26 cellular contexts compared by ENCODE assay signal in genomic region chr2:200040831-200041230, GRCh38.
"Had no signal": no experiment of that assay in that cellular context is flagged by ENCODE, and none has a peak within 500 bp of the region (broad histone marks: within the 10 kb centered on the region; RNA-seq: fewer than 3 reads in every experiment).

No MANE protein-coding gene starts in this region.

- ATAC-seq: activated T-cell treated with anti-CD3 and anti-CD28 coated beads, Interleukin-2, amount 50 U/mL, for 72 hours had no signal

- H3K4me3 ChIP-seq: cardiac muscle cell, MG63 had no signal

- H3K9me3 Mint-ChIP-seq: activated naive CD8-positive, alpha-beta T cell treated with anti-CD3 and anti-CD28 coated beads, Interleukin-2, amount 10 ng/mL, durations not matched to agents 7 days and 5 days had no signal

- H3K4me3 Mint-ChIP-seq: activated CD4-positive, alpha-beta memory T cell treated with anti-CD3 and anti-CD28 coated beads for 36 hours; activated CD4-positive, alpha-beta T cell treated with anti-CD3 and anti-CD28 coated beads, Interleukin-2, amount 10 ng/mL, durations not matched to agents 7 days and 5 days; activated naive CD8-positive, alpha-beta T cell treated with anti-CD3 and anti-CD28 coated beads, Interleukin-2, amount 10 ng/mL, durations not matched to agents 7 days and 5 days; activated T-cell treated with anti-CD3 and anti-CD28 coated beads, Interleukin-2, amount 50 U/mL, for 72 hours; brain had no signal

- H3K27me3 Mint-ChIP-seq: brain had no signal

- H3K27ac Mint-ChIP-seq: activated CD4-positive, alpha-beta memory T cell treated with anti-CD3 and anti-CD28 coated beads for 36 hours; activated CD4-positive, alpha-beta T cell treated with anti-CD3 and anti-CD28 coated beads, Interleukin-2, amount 10 ng/mL, durations not matched to agents 7 days and 5 days; activated naive CD8-positive, alpha-beta T cell treated with anti-CD3 and anti-CD28 coated beads, Interleukin-2, amount 10 ng/mL, durations not matched to agents 7 days and 5 days; activated T-cell treated with anti-CD3 and anti-CD28 coated beads, Interleukin-2, amount 50 U/mL, for 72 hours; activated T-helper 2 cell treated with anti-CD3 and anti-CD28 coated beads, Interferon-gamma antibody, Interleukin-2, Interleukin-4, amounts not matched to agents 10 μg/mL and 5 μg/mL and 100 μg/mL, durations not matched to agents 14 hours and 24 hours and 36 hours had no signal

- H3K36me3 ChIP-seq: cardiac muscle cell, MG63 had no signal

- H3K9ac ChIP-seq: KMS-11, SK-N-SH had no signal

- H3K27me3 ChIP-seq: cardiac muscle cell, MG63 had no signal

- H3K27ac ChIP-seq: cardiac muscle cell, KMS-11, VCaP had no signal

- H3K9me3 ChIP-seq: SK-N-SH had no signal

- DNase-seq: activated CD4-positive, alpha-beta memory T cell treated with anti-CD3 and anti-CD28 coated beads for 36 hours; activated CD4-positive, alpha-beta T cell treated with anti-CD3 and anti-CD28 coated beads, Interleukin-2, amount 10 ng/mL, durations not matched to agents 7 days and 5 days; activated CD4-positive, CD25-positive, alpha-beta regulatory T cell; activated gamma-delta T cell treated with Interleukin-2 at 50 U/mL for 16 hours; activated naive CD4-positive, alpha-beta T cell treated with anti-CD3 and anti-CD28 coated beads, Interleukin-2, amount 50 U/mL, for 16 hours; activated naive CD8-positive, alpha-beta T cell treated with anti-CD3 and anti-CD28 coated beads, Interleukin-2, amount 10 ng/mL, durations not matched to agents 7 days and 5 days; activated T-cell treated with anti-CD3 and anti-CD28 coated beads for 4 hours; activated T-cell treated with anti-CD3 and anti-CD28 coated beads, Interleukin-2, amount 50 U/mL, for 72 hours; aorta; MG63; MV-4-11; NCI-H1092 treated with DMSO at 0.1 percent for 48 hours; NCI-H1436; NCI-H1694 treated with DMSO at 0.1 percent for 48 hours; NCI-H2029 treated with DMSO at 0.1 percent for 48 hours; NCI-H345; NCI-H510A; NCI-H82; SIG-M5; SK-N-SH; T-helper 1 cell had no signal

- H3K36me3 Mint-ChIP-seq: activated CD4-positive, alpha-beta memory T cell treated with anti-CD3 and anti-CD28 coated beads for 36 hours; activated naive CD8-positive, alpha-beta T cell treated with anti-CD3 and anti-CD28 coated beads, Interleukin-2, amount 10 ng/mL, durations not matched to agents 7 days and 5 days had no signal

- H3K4me1 Mint-ChIP-seq: activated CD4-positive, alpha-beta T cell treated with anti-CD3 and anti-CD28 coated beads, Interleukin-2, amount 10 ng/mL, durations not matched to agents 7 days and 5 days; activated naive CD8-positive, alpha-beta T cell treated with anti-CD3 and anti-CD28 coated beads, Interleukin-2, amount 10 ng/mL, durations not matched to agents 7 days and 5 days had no signal

- H3K4me2 ChIP-seq: KMS-11, SK-N-SH had no signal
